ENCODE assay signal across 8 cellular contexts in genomic region chr7:108016841-108017775, GRCh38. TPM values are rescaled to one million over a fixed set of nuclear protein-coding genes. Genes with fewer than 3 reads are reported as not detected.
DNase-seq lines count a peak whose midpoint lies in the region; ATAC-seq and TF ChIP-seq lines count a peak whose summit lies in the region.

No MANE protein-coding gene starts in this region.

- no peak overlapping the region for H3K27ac Mint-ChIP-seq in stimulated activated effector memory CD8-positive, alpha-beta T cell treated with anti-CD3 and anti-CD28 coated beads, Interleukin-12 subunit alpha, Interleukin-12 subunit beta, amount 100 ng/mL, for 72 hours

- no peak for TF ChIP-seq POLR2A in esophagus squamous epithelium (IDR thresholded peaks at IDR 0.05)

- no peaks in the 10 kb centered on the region for H3K36me3 ChIP-seq in esophagus squamous epithelium

- ATAC-seq in GM18907 (IDR thresholded peaks at IDR 0.05; ENCODE audit: unreplicated experiment) (peak; percentile 68), HG02885 (IDR thresholded peaks at IDR 0.05; ENCODE audit: poor library complexity, unreplicated experiment) (no peak), HG03196 (IDR thresholded peaks at IDR 0.05; ENCODE audit: unreplicated experiment) (no peak), HG03460 (IDR thresholded peaks at IDR 0.05; ENCODE audit: unreplicated experiment) (no peak)
- ATAC-seq in stimulated activated effector memory CD8-positive, alpha-beta T cell treated with anti-CD3 and anti-CD28 coated beads, Interleukin-12 subunit alpha, Interleukin-12 subunit beta, amount 100 ng/mL, for 72 hours: peak; percentile 65

- intact Hi-C loops in esophagus squamous epithelium (cut with DNase I): no loop called here

- no peaks in the 10 kb centered on the region for H3K36me3 Mint-ChIP-seq in stimulated activated effector memory CD8-positive, alpha-beta T cell treated with anti-CD3 and anti-CD28 coated beads, Interleukin-12 subunit alpha, Interleukin-12 subunit beta, amount 100 ng/mL, for 72 hours

- no peak overlapping the region for H3K4me3 Mint-ChIP-seq in stimulated activated effector memory CD8-positive, alpha-beta T cell treated with anti-CD3 and anti-CD28 coated beads, Interleukin-12 subunit alpha, Interleukin-12 subunit beta, amount 100 ng/mL, for 72 hours

- H3K27ac ChIP-seq in esophagus squamous epithelium: no peak overlapping the region

- 29 to 43% methylated on average over 2 of the region's 2 CpGs for WGBS in esophagus squamous epithelium, 2 donors

- peaks cover 0 to 27% (median 5%) of the 10 kb centered on the region in 3 donors for H3K4me1 ChIP-seq in esophagus squamous epithelium

- H3K4me3 ChIP-seq in esophagus squamous epithelium: no peak overlapping the region

- TF ChIP-seq CTCF in AG09319 (IDR thresholded peaks at IDR 0.05; ENCODE audit: low read depth, low read length) (peak; percentile 45), esophagus squamous epithelium (IDR thresholded peaks at IDR 0.05) (peak in 5 of 6 experiments; percentile 37 to 63 (median 47))

- H3K9me3 Mint-ChIP-seq in stimulated activated effector memory CD8-positive, alpha-beta T cell treated with anti-CD3 and anti-CD28 coated beads, Interleukin-12 subunit alpha, Interleukin-12 subunit beta, amount 100 ng/mL, for 72 hours: no peaks in the 10 kb centered on the region

- DNase-seq in AG09319 (ENCODE audit: extremely low read depth, low read depth): no peak
- DNase-seq in NCI-H82 (lab: John Stamatoyannopoulos, UW): peak; percentile 67
- DNase-seq in esophagus squamous epithelium (lab: John Stamatoyannopoulos, UW): no peak
- DNase-seq in stimulated activated effector memory CD8-positive, alpha-beta T cell treated with anti-CD3 and anti-CD28 coated beads, Interleukin-12 subunit alpha, Interleukin-12 subunit beta, amount 100 ng/mL, for 72 hours (ENCODE audit: low spot score in 2 of 2): no peak

- H3K27me3 ChIP-seq in esophagus squamous epithelium: no peaks in the 10 kb centered on the region

- H3K9me3 ChIP-seq in esophagus squamous epithelium: no peaks in the 10 kb centered on the region

- H3K4me1 Mint-ChIP-seq in stimulated activated effector memory CD8-positive, alpha-beta T cell treated with anti-CD3 and anti-CD28 coated beads, Interleukin-12 subunit alpha, Interleukin-12 subunit beta, amount 100 ng/mL, for 72 hours: no peaks in the 10 kb centered on the region

RNA-seq across cellular contexts. Expression of gene LAMB1, which starts 14.1 kb away (rescaled TPM):
- total RNA-seq in esophagus squamous epithelium: 100 to 1,000 TPM in 1 of 4 donors, 10 to 100 TPM in 3; 22.5 to 101 (median 32.5) TPM

Comparison
In these comparisons a context has a peak if more than half of its experiments do, and no peak if none do; other contexts are left out.
1. ATAC-seq: peak in GM18907 (single experiment) and stimulated activated effector memory CD8-positive, alpha-beta T cell treated with anti-CD3 and anti-CD28 coated beads, Interleukin-12 subunit alpha, Interleukin-12 subunit beta, amount 100 ng/mL, for 72 hours (single experiment); none in HG02885 (single experiment), HG03196 (single experiment) and HG03460 (single experiment).